Comparison of ENCODE assay signal across 1 cellular context in genomic region chr6:44245912-44246662, GRCh38.
TF ChIP-seq lines count a peak whose summit lies in the region.

No MANE protein-coding gene starts in this region.

TF ChIP-seq in HepG2, 621 proteins besides CTCF, POLR2A, EP300 and RAD21 (continued from another document):
- 0 out of 2 replicates have a peak, but pooled peaks have one; percentile 13 for TF ChIP-seq HINFP (CRISPR knock-in tag; IDR thresholded peaks at IDR 0.05; ENCODE audit: low read depth)
- peak; percentile 81 for TF ChIP-seq MAX (IDR thresholded peaks at IDR 0.05)
- no peak for TF ChIP-seq TFAP4 (IDR thresholded peaks at IDR 0.05; ENCODE audit: borderline replicate concordance, low read depth)
- peak; percentile 79 for TF ChIP-seq KLF12 (CRISPR knock-in tag; IDR thresholded peaks at IDR 0.05; ENCODE audit: borderline replicate concordance)
- TF ChIP-seq GATAD1 (CRISPR knock-in tag; IDR thresholded peaks at IDR 0.05), result peak; percentile 73; the same call in 1 of the 2 replicates
- TF ChIP-seq PRDM15 (CRISPR knock-in tag; IDR thresholded peaks at IDR 0.05), result 0 out of 2 replicates have a peak, but pooled peaks have one; percentile 40
- no peak; the same call in 1 of the 2 replicates for TF ChIP-seq ZNF501 (CRISPR knock-in tag; IDR thresholded peaks at IDR 0.05)
- TF ChIP-seq MYNN (CRISPR knock-in tag; IDR thresholded peaks at IDR 0.05; ENCODE audit: low read depth), result 0 out of 2 replicates have a peak, but pooled peaks have one; percentile 19
- TF ChIP-seq HIVEP1 (CRISPR knock-in tag; IDR thresholded peaks at IDR 0.05), result peak; percentile 87; the same call in 1 of the 2 replicates
- TF ChIP-seq KMT2A (CRISPR knock-in tag; IDR thresholded peaks at IDR 0.05), result peak; percentile 61; the same call in 1 of the 2 replicates
- no peak; the same call in 1 of the 2 replicates for TF ChIP-seq ZNF691 (CRISPR knock-in tag; IDR thresholded peaks at IDR 0.05; ENCODE audit: borderline replicate concordance, low read depth)
- TF ChIP-seq ATF3 (CRISPR knock-in tag; IDR thresholded peaks at IDR 0.05), result no peak; the same call in none of the 2 replicates
- TF ChIP-seq TMF1 (CRISPR knock-in tag; IDR thresholded peaks at IDR 0.05; ENCODE audit: low read depth), result 0 out of 2 replicates have a peak, but pooled peaks have one; percentile 78
- no peak for TF ChIP-seq PHF5A (CRISPR knock-in tag; IDR thresholded peaks at IDR 0.05; ENCODE audit: low read depth, unreplicated experiment)
- TF ChIP-seq ONECUT2 (CRISPR knock-in tag; IDR thresholded peaks at IDR 0.05), result peak; percentile 41; the same call in 1 of the 2 replicates
- TF ChIP-seq TP53 (CRISPR knock-in tag; conservative IDR thresholded peaks at IDR 0.05), result peak; percentile 75; the same call in 1 of the 2 replicates
- TF ChIP-seq MEF2D (CRISPR knock-in tag; IDR thresholded peaks at IDR 0.05), result peak; percentile 46
- peak; percentile 77; the same call in 1 of the 2 replicates for TF ChIP-seq U2AF2 (IDR thresholded peaks at IDR 0.05; ENCODE audit: low read depth, low read length)
- TF ChIP-seq POGZ (CRISPR knock-in tag; IDR thresholded peaks at IDR 0.05), result peak; percentile 74
- TF ChIP-seq PHB2 (IDR thresholded peaks at IDR 0.05; ENCODE audit: partially characterized antibody), result no peak
- TF ChIP-seq TBX3 (IDR thresholded peaks at IDR 0.05; ENCODE audit: borderline replicate concordance), result peak; percentile 10; the same call in 1 of the 2 replicates
- TF ChIP-seq MAFG (CRISPR knock-in tag; IDR thresholded peaks at IDR 0.05), result no peak
- TF ChIP-seq ZNF839 (CRISPR knock-in tag; IDR thresholded peaks at IDR 0.05; ENCODE audit: borderline replicate concordance), result peak; percentile 28; the same call in 1 of the 2 replicates
- TF ChIP-seq EZH2 (conservative IDR thresholded peaks at IDR 0.05; ENCODE audit: low read depth, low read length), result no peak
- no peak for TF ChIP-seq ZFP36 (IDR thresholded peaks at IDR 0.05; ENCODE audit: borderline replicate concordance, low read depth, low read length, partially characterized antibody)
- peak; percentile 48 for TF ChIP-seq IRF9 (CRISPR knock-in tag; IDR thresholded peaks at IDR 0.05; ENCODE audit: borderline replicate concordance)
- no peak for TF ChIP-seq ZNF530 (CRISPR knock-in tag; IDR thresholded peaks at IDR 0.05; ENCODE audit: low read depth)
- no peak; the same call in 1 of the 2 replicates for TF ChIP-seq ZFP36L2 (CRISPR knock-in tag; IDR thresholded peaks at IDR 0.05)
- TF ChIP-seq SIX1 (CRISPR knock-in tag; IDR thresholded peaks at IDR 0.05; ENCODE audit: borderline replicate concordance), result no peak
- peak; percentile 87 for TF ChIP-seq PTBP1 (IDR thresholded peaks at IDR 0.05; ENCODE audit: low read depth, low read length, poor library complexity, severe bottlenecking)
- TF ChIP-seq ATF4 (CRISPR knock-in tag; IDR thresholded peaks at IDR 0.05), result 0 out of 4 replicates have a peak, but pooled peaks of 1 of the 2 experiments have one; percentile 73
- no peak; the same call in 1 of the 2 replicates for TF ChIP-seq BORCS8-MEF2B (CRISPR knock-in tag; IDR thresholded peaks at IDR 0.05)
- 0 out of 2 replicates have a peak, but pooled peaks have one; percentile 55 for TF ChIP-seq E2F2 (CRISPR knock-in tag; IDR thresholded peaks at IDR 0.05; ENCODE audit: borderline replicate concordance)
- peak; percentile 34; the same call in 1 of the 2 replicates for TF ChIP-seq ZKSCAN5 (CRISPR knock-in tag; IDR thresholded peaks at IDR 0.05)
- no peak for TF ChIP-seq ZNF101 (CRISPR knock-in tag; IDR thresholded peaks at IDR 0.05; ENCODE audit: borderline replicate concordance, low read depth)
- no peak for TF ChIP-seq JDP2 (CRISPR knock-in tag; IDR thresholded peaks at IDR 0.05; ENCODE audit: borderline replicate concordance)
- TF ChIP-seq TBL1XR1 (IDR thresholded peaks at IDR 0.05; ENCODE audit: borderline replicate concordance, low read length, partially characterized antibody), result no peak
- TF ChIP-seq PHF8 (CRISPR knock-in tag; IDR thresholded peaks at IDR 0.05), result peak; percentile 48; the same call in 1 of the 2 replicates
- TF ChIP-seq THAP9 (CRISPR knock-in tag; IDR thresholded peaks at IDR 0.05; ENCODE audit: borderline replicate concordance), result peak; percentile 84
- TF ChIP-seq ZFY (CRISPR knock-in tag; IDR thresholded peaks at IDR 0.05), result peak; percentile 82
- no peak for TF ChIP-seq DDIT3 (CRISPR knock-in tag; IDR thresholded peaks at IDR 0.05)
- TF ChIP-seq SYNCRIP (IDR thresholded peaks at IDR 0.05; ENCODE audit: insufficient read depth, low read depth, low read length), result no peak
- peak; percentile 38 for TF ChIP-seq ZNF766 (CRISPR knock-in tag; IDR thresholded peaks at IDR 0.05; ENCODE audit: borderline replicate concordance)
- no peak for TF ChIP-seq ZFYVE20 (CRISPR knock-in tag; IDR thresholded peaks at IDR 0.05; ENCODE audit: borderline replicate concordance, low read depth)
- TF ChIP-seq CENPX (CRISPR knock-in tag; IDR thresholded peaks at IDR 0.05), result no peak
- TF ChIP-seq IRF2 (CRISPR knock-in tag; IDR thresholded peaks at IDR 0.05), result peak; percentile 82
- no peak for TF ChIP-seq TRIM24 (CRISPR knock-in tag; IDR thresholded peaks at IDR 0.05)
- peak; percentile 94 for TF ChIP-seq CHD2 (IDR thresholded peaks at IDR 0.05; ENCODE audit: low read depth, low read length)
- TF ChIP-seq GABPB1 (CRISPR knock-in tag; IDR thresholded peaks at IDR 0.05), result peak; percentile 87
- TF ChIP-seq FOXA3 (CRISPR knock-in tag; IDR thresholded peaks at IDR 0.05), result peak; percentile 67
- peak; percentile 81 for TF ChIP-seq KLF6 (CRISPR knock-in tag; IDR thresholded peaks at IDR 0.05)
